In the genomic region with DNA sequence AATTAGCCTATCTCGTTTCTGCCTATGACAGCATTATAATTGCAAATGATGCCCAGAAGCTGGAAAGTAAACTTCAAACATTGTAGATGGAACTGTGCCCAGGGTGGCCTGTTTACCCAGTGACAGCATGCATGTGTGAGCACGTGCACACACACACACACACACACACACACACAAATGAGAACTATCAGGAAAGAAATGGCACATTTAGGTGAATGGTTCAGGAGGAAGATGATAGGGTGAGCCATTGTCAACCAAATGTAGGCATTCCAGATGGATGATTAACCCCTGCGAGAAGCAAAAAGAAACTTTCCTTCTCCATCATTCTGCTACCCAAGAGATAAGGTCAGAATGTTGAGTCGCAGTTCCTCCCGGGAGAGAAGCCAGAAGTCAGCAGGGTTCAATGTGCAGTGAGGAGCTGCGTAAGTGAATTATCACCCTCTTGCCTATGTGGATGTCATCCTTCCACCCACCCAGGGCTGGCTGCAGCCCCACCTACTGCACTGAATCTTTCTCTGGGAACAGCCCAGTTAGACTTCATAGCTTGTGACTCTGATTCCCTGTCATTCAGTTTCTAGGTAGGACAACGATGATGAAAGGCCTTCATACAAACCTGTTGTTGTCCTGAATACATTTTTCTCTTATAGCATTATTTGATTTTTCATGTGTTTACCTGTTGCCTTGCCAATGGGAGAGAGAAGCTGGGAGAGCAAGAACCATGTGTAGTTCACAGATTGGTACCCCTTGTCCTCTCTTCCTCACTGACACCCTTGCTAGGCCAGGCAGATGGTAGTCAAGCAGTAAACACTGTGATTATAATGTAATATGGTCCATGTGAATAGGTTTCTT, we compare ENCODE assay signal across 1 cellular context.
TF ChIP-seq lines count a peak whose summit lies in the region.

No MANE protein-coding gene starts in this region.

TF ChIP-seq in HepG2, 621 proteins besides CTCF, POLR2A, EP300 and RAD21 (continued from another document and continues in another):
- TF ChIP-seq ETV5 (CRISPR knock-in tag; IDR thresholded peaks at IDR 0.05; ENCODE audit: borderline replicate concordance): peak; percentile 6; the same call in 1 of the 2 replicates
- TF ChIP-seq ZNF160 (CRISPR knock-in tag; IDR thresholded peaks at IDR 0.05): no peak
- TF ChIP-seq, protein P1, sequence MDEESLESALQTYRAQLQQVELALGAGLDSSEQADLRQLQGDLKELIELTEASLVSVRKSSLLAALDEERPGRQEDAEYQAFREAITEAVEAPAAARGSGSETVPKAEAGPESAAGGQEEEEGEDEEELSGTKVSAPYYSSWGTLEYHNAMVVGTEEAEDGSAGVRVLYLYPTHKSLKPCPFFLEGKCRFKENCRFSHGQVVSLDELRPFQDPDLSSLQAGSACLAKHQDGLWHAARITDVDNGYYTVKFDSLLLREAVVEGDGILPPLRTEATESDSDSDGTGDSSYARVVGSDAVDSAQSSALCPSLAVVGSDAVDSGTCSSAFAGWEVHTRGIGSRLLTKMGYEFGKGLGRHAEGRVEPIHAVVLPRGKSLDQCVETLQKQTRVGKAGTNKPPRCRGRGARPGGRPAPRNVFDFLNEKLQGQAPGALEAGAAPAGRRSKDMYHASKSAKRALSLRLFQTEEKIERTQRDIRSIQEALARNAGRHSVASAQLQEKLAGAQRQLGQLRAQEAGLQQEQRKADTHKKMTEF (CRISPR knock-in tag; IDR thresholded peaks at IDR 0.05): peak; percentile 83
- TF ChIP-seq ZNF614 (CRISPR knock-in tag; IDR thresholded peaks at IDR 0.05; ENCODE audit: borderline replicate concordance): 0 out of 2 replicates have a peak, but pooled peaks have one; percentile 72
- TF ChIP-seq, protein P2, sequence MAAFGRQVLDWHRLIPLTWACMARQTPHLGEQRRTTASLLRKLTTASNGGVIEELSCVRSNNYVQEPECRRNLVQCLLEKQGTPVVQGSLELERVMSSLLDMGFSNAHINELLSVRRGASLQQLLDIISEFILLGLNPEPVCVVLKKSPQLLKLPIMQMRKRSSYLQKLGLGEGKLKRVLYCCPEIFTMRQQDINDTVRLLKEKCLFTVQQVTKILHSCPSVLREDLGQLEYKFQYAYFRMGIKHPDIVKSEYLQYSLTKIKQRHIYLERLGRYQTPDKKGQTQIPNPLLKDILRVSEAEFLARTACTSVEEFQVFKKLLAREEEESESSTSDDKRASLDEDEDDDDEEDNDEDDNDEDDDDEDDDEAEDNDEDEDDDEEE (CRISPR knock-in tag; IDR thresholded peaks at IDR 0.05): no peak
- no peak for TF ChIP-seq ZNF766 (CRISPR knock-in tag; IDR thresholded peaks at IDR 0.05; ENCODE audit: borderline replicate concordance)
- TF ChIP-seq ZNF136 (CRISPR knock-in tag; IDR thresholded peaks at IDR 0.05; ENCODE audit: low read depth): 0 out of 2 replicates have a peak, but pooled peaks have one; percentile 16
- no peak for TF ChIP-seq ZNF550 (CRISPR knock-in tag; IDR thresholded peaks at IDR 0.05; ENCODE audit: borderline replicate concordance)
- TF ChIP-seq ZNF720 (CRISPR knock-in tag; IDR thresholded peaks at IDR 0.05): no peak
- peak; percentile 74 for TF ChIP-seq GFI1 (CRISPR knock-in tag; IDR thresholded peaks at IDR 0.05; ENCODE audit: borderline replicate concordance)
- TF ChIP-seq ZKSCAN5 (CRISPR knock-in tag; IDR thresholded peaks at IDR 0.05): no peak
- peak; percentile 66; the same call in 1 of the 2 replicates for TF ChIP-seq FOXK1 (CRISPR knock-in tag; IDR thresholded peaks at IDR 0.05; ENCODE audit: borderline replicate concordance, low read depth)
- no peak for TF ChIP-seq ZNF263 (CRISPR knock-in tag; IDR thresholded peaks at IDR 0.05)
- TF ChIP-seq HNRNPL (IDR thresholded peaks at IDR 0.05; ENCODE audit: low read depth, low read length): no peak
- no peak for TF ChIP-seq ONECUT2 (CRISPR knock-in tag; IDR thresholded peaks at IDR 0.05)
- peak; percentile 72 for TF ChIP-seq TFE3 (CRISPR knock-in tag; IDR thresholded peaks at IDR 0.05)
- 0 out of 2 replicates have a peak, but pooled peaks have one; percentile 2 for TF ChIP-seq SMC3 (IDR thresholded peaks at IDR 0.05; ENCODE audit: low read length)
- TF ChIP-seq ZNF124 (CRISPR knock-in tag; IDR thresholded peaks at IDR 0.05): 0 out of 2 replicates have a peak, but pooled peaks have one; percentile 50
- no peak for TF ChIP-seq HNRNPLL (IDR thresholded peaks at IDR 0.05; ENCODE audit: low read depth, low read length, poor library complexity, severe bottlenecking)
- TF ChIP-seq AFF4 (CRISPR knock-in tag; IDR thresholded peaks at IDR 0.05): 0 out of 2 replicates have a peak, but pooled peaks have one; percentile 46
- TF ChIP-seq ZNF615 (CRISPR knock-in tag; IDR thresholded peaks at IDR 0.05; ENCODE audit: borderline replicate concordance): no peak
- TF ChIP-seq ZNF607 (CRISPR knock-in tag; IDR thresholded peaks at IDR 0.05; ENCODE audit: borderline replicate concordance): no peak
- no peak for TF ChIP-seq ZFY (CRISPR knock-in tag; IDR thresholded peaks at IDR 0.05)
- TF ChIP-seq MIER2 (CRISPR knock-in tag; IDR thresholded peaks at IDR 0.05): peak; percentile 30; the same call in 1 of the 2 replicates
- TF ChIP-seq ZMAT3 (CRISPR knock-in tag; conservative IDR thresholded peaks at IDR 0.05): no peak
- no peak for TF ChIP-seq KDM5B (CRISPR knock-in tag; IDR thresholded peaks at IDR 0.05; ENCODE audit: borderline replicate concordance)
- TF ChIP-seq POLR2AphosphoS2 (IDR thresholded peaks at IDR 0.05; ENCODE audit: low read depth, low read length): no peak
- TF ChIP-seq UBTF (CRISPR knock-in tag; IDR thresholded peaks at IDR 0.05): peak; percentile 46; the same call in 1 of the 2 replicates
- TF ChIP-seq, protein P3, sequence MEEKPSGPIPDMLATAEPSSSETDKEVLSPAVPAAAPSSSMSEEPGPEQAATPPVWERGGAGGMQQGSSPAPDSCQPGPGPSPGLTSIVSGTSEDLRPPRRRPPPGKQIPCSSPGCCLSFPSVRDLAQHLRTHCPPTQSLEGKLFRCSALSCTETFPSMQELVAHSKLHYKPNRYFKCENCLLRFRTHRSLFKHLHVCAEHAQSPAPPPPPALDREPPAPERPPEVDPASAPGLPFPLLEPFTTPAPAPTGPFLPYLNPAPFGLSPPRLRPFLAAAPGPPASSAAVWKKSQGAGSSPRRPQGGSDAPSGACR (CRISPR knock-in tag; IDR thresholded peaks at IDR 0.05): no peak
- TF ChIP-seq ZNF839 (CRISPR knock-in tag; IDR thresholded peaks at IDR 0.05; ENCODE audit: borderline replicate concordance): no peak
- TF ChIP-seq ZNF407 (CRISPR knock-in tag; IDR thresholded peaks at IDR 0.05; ENCODE audit: not compliant biosample characterization): no peak
